Comparison of ENCODE assay signal across 8 cellular contexts in genomic region chr3:112499328-112499727, GRCh38. TPM values are rescaled to one million over a fixed set of nuclear protein-coding genes. Genes with fewer than 3 reads are reported as not detected.
DNase-seq lines count a peak whose midpoint lies in the region; ATAC-seq and TF ChIP-seq lines count a peak whose summit lies in the region.

Gene BTLA, minus strand, starts transcription at chr3:112499472. Its CDS starts 114 bp downstream, at chr3:112499358.

- H3K36me3 Mint-ChIP-seq in endothelial cell (ENCODE audit: low read depth, unreplicated experiment) (no peaks in the 10 kb centered on the region), mesothelial cell of epicardium (no peaks in the 10 kb centered on the region)

- TF ChIP-seq CTCF in endothelial cell (IDR thresholded peaks at IDR 0.05; ENCODE audit: unreplicated experiment), result no peak
- no peak for TF ChIP-seq CTCF in mesothelial cell of epicardium (IDR thresholded peaks at IDR 0.05; ENCODE audit: unreplicated experiment)

- peak within 1 kb of the TSS; percentile 34 for H3K27ac Mint-ChIP-seq in endothelial cell (ENCODE audit: unreplicated experiment)
- no peak within 1 kb of the TSS for H3K27ac Mint-ChIP-seq in mesothelial cell of epicardium

- CTCF ChIA-PET in HEK293T (lab: Yijun Ruan, JAX), result no interaction called here

- no peaks in the 10 kb centered on the region for H3K9me3 Mint-ChIP-seq in endothelial cell (ENCODE audit: unreplicated experiment)
- peaks cover 3% of the 10 kb centered on the region for H3K9me3 Mint-ChIP-seq in mesothelial cell of epicardium

- POLR2A ChIA-PET in HEK293T (lab: Yijun Ruan, JAX), result no interaction called here

- H3K4me1 Mint-ChIP-seq in endothelial cell (ENCODE audit: unreplicated experiment), result peaks cover 14% of the 10 kb centered on the region
- H3K4me1 Mint-ChIP-seq in mesothelial cell of epicardium, result peaks cover 8% of the 10 kb centered on the region

- no peak within 1 kb of the TSS for H3K4me3 Mint-ChIP-seq in endothelial cell (ENCODE audit: unreplicated experiment)
- H3K4me3 Mint-ChIP-seq in mesothelial cell of epicardium, result no peak within 1 kb of the TSS

- ATAC-seq in GM18511 (IDR thresholded peaks at IDR 0.05; ENCODE audit: unreplicated experiment) (peak; percentile 70), GM21390 (IDR thresholded peaks at IDR 0.05; ENCODE audit: unreplicated experiment) (peak; percentile 63), HG03469 (IDR thresholded peaks at IDR 0.05; ENCODE audit: unreplicated experiment) (peak; percentile 47)

- H3K27me3 Mint-ChIP-seq in endothelial cell (ENCODE audit: unreplicated experiment) (no peaks in the 10 kb centered on the region), mesothelial cell of epicardium (ENCODE audit: low read depth) (no peaks in the 10 kb centered on the region)

- no peak for DNase-seq in endothelial cell (ENCODE audit: low spot score)
- DNase-seq in DMS153 treated with DMSO at 0.1 percent for 48 hours (lab: John Stamatoyannopoulos, UW; ENCODE audit: unreplicated experiment), result no peak
- no peak for DNase-seq in HEK293T (ENCODE audit: extremely low spot score)
- no peak for DNase-seq in islet precursor cell
- DNase-seq in mesothelial cell of epicardium (ENCODE audit: low spot score in 2 of 2, unreplicated experiment in 2 of 2), result no peak

TF ChIP-seq in HEK293T, 16 proteins besides CTCF, POLR2A, EP300 and RAD21:
- TF ChIP-seq LEF1 (IDR thresholded peaks at IDR 0.05; ENCODE audit: borderline replicate concordance) (no peak), SP1 (IDR thresholded peaks at IDR 0.05) (no peak), ARNT (IDR thresholded peaks at IDR 0.05) (no peak), BHLHE40 (IDR thresholded peaks at IDR 0.05; ENCODE audit: borderline replicate concordance) (no peak), SUZ12 (IDR thresholded peaks at IDR 0.05) (no peak), CTBP1 (IDR thresholded peaks at IDR 0.05; ENCODE audit: borderline replicate concordance) (no peak), FOXK2 (IDR thresholded peaks at IDR 0.05) (no peak), PKNOX1 (IDR thresholded peaks at IDR 0.05) (no peak), NFRKB (IDR thresholded peaks at IDR 0.05) (no peak), HDGF (IDR thresholded peaks at IDR 0.05; ENCODE audit: borderline replicate concordance) (no peak), L3MBTL2 (conservative IDR thresholded peaks at IDR 0.05) (no peak), FOXA1 (IDR thresholded peaks at IDR 0.05) (no peak), ELF4 (IDR thresholded peaks at IDR 0.05) (no peak), TARDBP (IDR thresholded peaks at IDR 0.05) (no peak)

RNA-seq across cellular contexts. Expression of gene BTLA, which starts in this region (rescaled TPM):
- total RNA-seq in endothelial cell (ENCODE audit: unreplicated experiment) (not detected), mesothelial cell of epicardium (not detected in 3 replicates)
